26 cellular contexts compared by ENCODE assay signal in genomic region chr5:29672678-29673077, GRCh38.
"Had no signal": no experiment of that assay in that cellular context is flagged by ENCODE, and none has a peak within 500 bp of the region (broad histone marks: within the 10 kb centered on the region; RNA-seq: fewer than 3 reads in every experiment).

No MANE protein-coding gene starts in this region.

- H3K4me2 ChIP-seq: hepatocyte had no signal

- FAIRE-seq: endothelial cell of umbilical vein, frontal cortex, kidney had no signal

- H3K36me3 ChIP-seq: colonic mucosa, esophagus muscularis mucosa, gastroesophageal sphincter, heart left ventricle, left lung, lower lobe of right lung had no signal

- H2AFZ ChIP-seq: hepatocyte had no signal

- H3K27ac ChIP-seq: colonic mucosa, dorsolateral prefrontal cortex, esophagus muscularis mucosa, foreskin keratinocyte, gastroesophageal sphincter, heart left ventricle, hepatocyte, left lung, lower lobe of right lung had no signal

- DNase-seq: colonic mucosa; cortex of kidney; dermis blood vessel endothelial cell; dorsolateral prefrontal cortex; effector CD4-positive, alpha-beta T cell; effector memory CD4-positive, alpha-beta T cell; foreskin keratinocyte; heart left ventricle; hypothalamus; immature natural killer cell; islet precursor cell; kidney; kidney glomerular epithelial cell; left colon; left lung; left ventricle myocardium superior; lower lobe of right lung; mesenchymal stem cell; mucosa of descending colon; naive B cell; naive thymus-derived CD8-positive, alpha-beta T cell had no signal

- H3K4me3 ChIP-seq: colonic mucosa, dorsolateral prefrontal cortex, esophagus muscularis mucosa, gastroesophageal sphincter, heart left ventricle, hepatocyte, left lung, lower lobe of right lung, mucosa of descending colon had no signal

- H3K79me2 ChIP-seq: hepatocyte had no signal

- H3K4me1 ChIP-seq: colonic mucosa, esophagus muscularis mucosa, foreskin keratinocyte, gastroesophageal sphincter, heart left ventricle, left lung, lower lobe of right lung had no signal

- H3K27me3 ChIP-seq: colonic mucosa, dorsolateral prefrontal cortex, esophagus muscularis mucosa, foreskin keratinocyte, gastroesophageal sphincter, heart left ventricle, hepatocyte, left lung had no signal

- ATAC-seq: foreskin keratinocyte; gastroesophageal sphincter; heart left ventricle; left colon; left lung; left ventricle myocardium superior; lower lobe of right lung; mucosa of descending colon; naive thymus-derived CD8-positive, alpha-beta T cell had no signal

- H3K9me3 ChIP-seq: colonic mucosa, gastroesophageal sphincter, lower lobe of right lung had no signal
